Comparison of ENCODE assay signal across 18 cellular contexts in genomic region chr3:97937205-97937604, GRCh38. TPM values are rescaled to one million over a fixed set of nuclear protein-coding genes. Genes with fewer than 3 reads are reported as not detected.
DNase-seq lines count a peak whose midpoint lies in the region; ATAC-seq and TF ChIP-seq lines count a peak whose summit lies in the region.
"Had no signal": no experiment of that assay in that cellular context is flagged by ENCODE, and none has a peak within 500 bp of the region (broad histone marks: within the 10 kb centered on the region; RNA-seq: fewer than 3 reads in every experiment).

No MANE protein-coding gene starts in this region.

- peaks cover 34% of the 10 kb centered on the region for H3K4me1 Mint-ChIP-seq in activated T-cell treated with anti-CD3 and anti-CD28 coated beads, Interleukin-2, amount 50 U/mL, for 72 hours (ENCODE audit: low read depth)
- H3K4me1 Mint-ChIP-seq in activated T-cell treated with anti-CD3 and anti-CD28 coated beads, Interleukin-2, amount 50 U/mL, for 4 hours (ENCODE audit: low read depth) = no peaks in the 10 kb centered on the region
- H3K4me1 Mint-ChIP-seq in endodermal cell = no peaks in the 10 kb centered on the region
- H3K4me1 Mint-ChIP-seq: GM23338 had no signal

- CTCF ChIA-PET in PC-3 (lab: Charles Lee) = no interaction called here

- no peaks in the 10 kb centered on the region for H3F3A ChIP-seq in PC-3 (ENCODE audit: low read length, unreplicated experiment)

- H3K4me1 ChIP-seq in PC-3 (ENCODE audit: insufficient read depth, low read length) (no peaks in the 10 kb centered on the region), endodermal cell (ENCODE audit: control insufficient read depth, insufficient read depth, low read length) (no peaks in the 10 kb centered on the region)
- H3K4me1 ChIP-seq: BLaER1 treated with 17β-estradiol and CSF1 and Interleukin-3, amounts not matched to agents 10 nM and 100 nM had no signal

- no peaks in the 10 kb centered on the region for H3K9me3 ChIP-seq in PC-3 (ENCODE audit: low read length)
- no peaks in the 10 kb centered on the region for H3K9me3 ChIP-seq in endodermal cell (ENCODE audit: control insufficient read depth, low read length)
- H3K9me3 ChIP-seq: BLaER1 treated with 17β-estradiol and CSF1 and Interleukin-3, amounts not matched to agents 10 nM and 100 nM had no signal

- peak overlapping the region; percentile 2 for H3K27ac Mint-ChIP-seq in activated T-cell treated with anti-CD3 and anti-CD28 coated beads, Interleukin-2, amount 50 U/mL, for 72 hours
- H3K27ac Mint-ChIP-seq in endodermal cell = peak overlapping the region; percentile 4
- H3K27ac Mint-ChIP-seq: GM23338 had no signal

- POLR2A ChIA-PET in PC-3 (lab: Charles Lee; ENCODE audit: unreplicated experiment) = interaction anchor here (0.6 kb wide), 1 partner anchor 8 kb away, joined by 7 read pairs; no protein-coding TSS in a partner anchor

- intact Hi-C loops in PC-3 (cut with micrococcal nuclease) = loop anchor here (5.0 kb wide), 2 partner anchors 55 to 85 kb away; no protein-coding TSS in a partner anchor

- no peak overlapping the region for H3K4me3 ChIP-seq in PC-3 (ENCODE audit: low read length)
- H3K4me3 ChIP-seq in endodermal cell (ENCODE audit: low read length) = no peak overlapping the region
- H3K4me3 ChIP-seq: BLaER1 treated with 17β-estradiol and CSF1 and Interleukin-3, amounts not matched to agents 10 nM and 100 nM; GM23338 had no signal

- no peaks in the 10 kb centered on the region for H3K9me2 ChIP-seq in PC-3 (replicated peaks; ENCODE audit: low read length)

- no peaks in the 10 kb centered on the region for H3K79me2 ChIP-seq in PC-3 (ENCODE audit: low read length)

- DNase-seq in activated T-cell treated with anti-CD3 and anti-CD28 coated beads, Interleukin-2, amount 50 U/mL, for 72 hours = no peak
- DNase-seq in activated T-cell treated with anti-CD3 and anti-CD28 coated beads, Interleukin-2, amount 50 U/mL, for 4 hours = no peak
- DNase-seq in PC-3 = peak; percentile 36
- DNase-seq in endodermal cell = no peak
- DNase-seq in stimulated activated CD4-positive, alpha-beta T cell treated with anti-CD3 and anti-CD28 coated beads, Interleukin-15, amount 100 ng/mL, for 24 hours = no peak
- no peak for DNase-seq in NCI-H128 (lab: John Stamatoyannopoulos, UW; ENCODE audit: unreplicated experiment)
- DNase-seq: 8988T; ACHN; Calu3; CD4-positive, CD25-positive, alpha-beta regulatory T cell; DMS 273 treated with DMSO at 0.1 percent for 48 hours; GDM1; H7; IMR-90 had no signal

- H3K4me2 ChIP-seq in PC-3 (ENCODE audit: low read length) = no peak overlapping the region
- H3K4me2 ChIP-seq: BLaER1 treated with 17β-estradiol and CSF1 and Interleukin-3, amounts not matched to agents 10 nM and 100 nM; GM23338 had no signal

- H3K27me3 Mint-ChIP-seq in activated T-cell treated with anti-CD3 and anti-CD28 coated beads, Interleukin-2, amount 50 U/mL, for 72 hours (ENCODE audit: low read depth) = no peaks in the 10 kb centered on the region
- H3K27me3 Mint-ChIP-seq in activated T-cell treated with anti-CD3 and anti-CD28 coated beads, Interleukin-2, amount 50 U/mL, for 4 hours (ENCODE audit: low read depth) = no peaks in the 10 kb centered on the region
- no peaks in the 10 kb centered on the region for H3K27me3 Mint-ChIP-seq in endodermal cell (ENCODE audit: insufficient read depth)
- H3K27me3 Mint-ChIP-seq: CD4-positive, CD25-positive, alpha-beta regulatory T cell had no signal

- H3K36me3 ChIP-seq in PC-3 (ENCODE audit: low read depth, low read length) (peaks cover 13% of the 10 kb centered on the region; the same call in 1 of the 2 replicates), endodermal cell (ENCODE audit: control insufficient read depth, insufficient read depth, low read length) (peaks cover under 1% of the 10 kb centered on the region)

- H3K9ac ChIP-seq in PC-3 (ENCODE audit: low read length) = no peak overlapping the region
- H3K9ac ChIP-seq in endodermal cell (ENCODE audit: extremely low read depth, low read length, poor library complexity, severe bottlenecking) = no peak overlapping the region
- H3K9ac ChIP-seq: BLaER1 treated with 17β-estradiol and CSF1 and Interleukin-3, amounts not matched to agents 10 nM and 100 nM had no signal

- no peaks in the 10 kb centered on the region for H3K27me3 ChIP-seq in PC-3 (ENCODE audit: low read length)
- no peaks in the 10 kb centered on the region for H3K27me3 ChIP-seq in endodermal cell (ENCODE audit: control insufficient read depth, insufficient read depth, low read length, poor library complexity, severe bottlenecking)
- H3K27me3 ChIP-seq: BLaER1 treated with 17β-estradiol and CSF1 and Interleukin-3, amounts not matched to agents 10 nM and 100 nM had no signal

- no TSS peak for BruUV-seq in PC-3 (replicated peaks; lab: Mats Ljungman, UMichigan)

- no peak for TF ChIP-seq CTCF in PC-3 (conservative IDR thresholded peaks at IDR 0.05; ENCODE audit: low read depth, low read length)
- TF ChIP-seq CTCF in endodermal cell (conservative IDR thresholded peaks at IDR 0.05) = no peak

- H3K9me3 Mint-ChIP-seq in activated T-cell treated with anti-CD3 and anti-CD28 coated beads, Interleukin-2, amount 50 U/mL, for 72 hours = no peaks in the 10 kb centered on the region
- H3K9me3 Mint-ChIP-seq in activated T-cell treated with anti-CD3 and anti-CD28 coated beads, Interleukin-2, amount 50 U/mL, for 4 hours = no peaks in the 10 kb centered on the region
- H3K9me3 Mint-ChIP-seq in endodermal cell = no peaks in the 10 kb centered on the region
- H3K9me3 Mint-ChIP-seq: CD4-positive, CD25-positive, alpha-beta regulatory T cell; GM23338 had no signal

- H3K27ac ChIP-seq in PC-3 (ENCODE audit: low read length) (no peak overlapping the region), endodermal cell (ENCODE audit: low read depth, low read length) (no peak overlapping the region)
- H3K27ac ChIP-seq: BLaER1 treated with 17β-estradiol and CSF1 and Interleukin-3, amounts not matched to agents 10 nM and 100 nM had no signal

- no peaks in the 10 kb centered on the region for H4K20me1 ChIP-seq in PC-3 (ENCODE audit: low read length)
- H4K20me1 ChIP-seq: BLaER1 treated with 17β-estradiol and CSF1 and Interleukin-3, amounts not matched to agents 10 nM and 100 nM had no signal

- no peak for ATAC-seq in activated T-cell treated with anti-CD3 and anti-CD28 coated beads, Interleukin-2, amount 50 U/mL, for 72 hours (replicated peaks in 1 of 2)
- ATAC-seq in activated T-cell treated with anti-CD3 and anti-CD28 coated beads, Interleukin-2, amount 50 U/mL, for 4 hours = no peak
- ATAC-seq in PC-3 (peak; percentile 73), GM18520 (IDR thresholded peaks at IDR 0.05; ENCODE audit: unreplicated experiment) (no peak), GM18858 (IDR thresholded peaks at IDR 0.05; ENCODE audit: unreplicated experiment) (no peak)
- ATAC-seq: GM23338 had no signal

- peaks cover 2 to 6% of the 10 kb centered on the region in 2 donors for H3K36me3 Mint-ChIP-seq in activated T-cell treated with anti-CD3 and anti-CD28 coated beads, Interleukin-2, amount 50 U/mL, for 72 hours (ENCODE audit: insufficient read depth in 2 of 2)
- H3K36me3 Mint-ChIP-seq in activated T-cell treated with anti-CD3 and anti-CD28 coated beads, Interleukin-2, amount 50 U/mL, for 4 hours (ENCODE audit: insufficient read depth) = peaks cover 12% of the 10 kb centered on the region
- peaks cover 5% of the 10 kb centered on the region for H3K36me3 Mint-ChIP-seq in endodermal cell (ENCODE audit: low read depth)

- H3K4me3 Mint-ChIP-seq in activated T-cell treated with anti-CD3 and anti-CD28 coated beads, Interleukin-2, amount 50 U/mL, for 72 hours = no peak overlapping the region
- H3K4me3 Mint-ChIP-seq in activated T-cell treated with anti-CD3 and anti-CD28 coated beads, Interleukin-2, amount 50 U/mL, for 4 hours = no peak overlapping the region
- H3K4me3 Mint-ChIP-seq in endodermal cell = no peak overlapping the region
- H3K4me3 Mint-ChIP-seq: CD4-positive, CD25-positive, alpha-beta regulatory T cell; GM23338 had no signal

- 93 to 100% methylated on average over 1 to 2 of the region's 2 CpGs for WGBS in endodermal cell (ENCODE audit: insufficient coverage in 1 of 2, insufficient read length in 1 of 2), 2 experiments

- H2AFZ ChIP-seq in PC-3 (ENCODE audit: low read length) = no peak overlapping the region
- H2AFZ ChIP-seq: GM23338 had no signal

RNA-seq across cellular contexts. Expression of gene RIOX2, which starts 35.0 kb away (rescaled TPM):
- total RNA-seq in activated T-cell treated with anti-CD3 and anti-CD28 coated beads, Interleukin-2, amount 50 U/mL, for 72 hours = 10 to 100 TPM; 32.8 to 37.8 TPM
- total RNA-seq in activated T-cell treated with anti-CD3 and anti-CD28 coated beads, Interleukin-2, amount 50 U/mL, for 4 hours = 10 to 100 TPM; 51.2 to 61.3 (median 56.3) TPM
- total RNA-seq in PC-3 (2014; rRNA removed) (31.0 and 46.4 TPM in 2 replicates), endodermal cell (10 to 100 TPM; 12.5 to 13.6 TPM)
- polyA plus RNA-seq in endodermal cell (2013, experiment 1 of 2) = 13.7 TPM
- 11.2 TPM for polyA plus RNA-seq in endodermal cell (2013, experiment 2 of 2)
